In genomic region chr12:32893008-32893407, GRCh38 we compare ENCODE assay signal across 2 cellular contexts.
A peak's percentile ranks its signal among the peaks of the same experiment; 100 is the strongest.
TF ChIP-seq lines count a peak whose summit lies in the region.

No MANE protein-coding gene starts in this region.

TF ChIP-seq in K562, 482 proteins besides CTCF, POLR2A, EP300 and RAD21:
- no peak for TF ChIP-seq CCAR2 (IDR thresholded peaks at IDR 0.05; ENCODE audit: low read depth, low read length)
- TF ChIP-seq ZNF224 (CRISPR knock-in tag; IDR thresholded peaks at IDR 0.05), result no peak
- TF ChIP-seq ZNF217 (CRISPR knock-in tag; IDR thresholded peaks at IDR 0.05), result no peak
- TF ChIP-seq MEIS2 (IDR thresholded peaks at IDR 0.05; ENCODE audit: partially characterized antibody), result peak; percentile 13
TF ChIP-seq in K562: peak in this region for 1.

TF ChIP-seq in HepG2, 621 proteins besides CTCF, POLR2A, EP300 and RAD21:
- TF ChIP-seq RFX5 (IDR thresholded peaks at IDR 0.05; ENCODE audit: low read depth, low read length), result no peak
- TF ChIP-seq ZNF652 (CRISPR knock-in tag; IDR thresholded peaks at IDR 0.05; ENCODE audit: borderline replicate concordance, low read depth), result peak; percentile 74
